20 cellular contexts compared by ENCODE assay signal in the genomic region with DNA sequence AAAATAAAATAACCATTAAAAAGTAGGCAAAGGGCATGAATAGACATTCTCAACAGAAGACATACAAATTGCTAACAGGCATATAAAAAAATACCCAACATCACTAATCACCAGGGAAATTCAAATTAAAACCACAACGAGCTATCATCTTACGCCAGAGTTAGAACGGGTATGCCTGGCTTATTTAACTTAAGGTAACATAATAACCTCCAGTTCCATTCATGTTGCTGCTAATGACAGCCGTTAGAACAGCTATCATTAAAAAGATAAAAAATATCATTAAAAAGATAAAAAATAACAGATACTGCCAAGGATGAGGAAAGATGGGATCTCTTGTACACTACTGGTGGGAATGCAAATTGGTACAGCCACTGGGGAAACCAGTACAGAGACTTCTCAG.
"Had no signal": no experiment of that assay in that cellular context is flagged by ENCODE, and none has a peak within 500 bp of the region (broad histone marks: within the 10 kb centered on the region; RNA-seq: fewer than 3 reads in every experiment).

No MANE protein-coding gene starts in this region.

- DNase-seq: effector memory CD8-positive, alpha-beta T cell; esophagus squamous epithelium; foreskin fibroblast; glutamatergic neuron; kidney; left cardiac atrium; mesendoderm; naive B cell; psoas muscle; retina; stimulated activated CD4-positive, alpha-beta T cell treated with anti-CD3 and anti-CD28 coated beads, Interleukin-2, amount 100 ng/mL, for 24 hours; stimulated activated CD4-positive, alpha-beta T cell treated with anti-CD3 and anti-CD28 coated beads, Interleukin-4, amount 100 ng/mL, for 4 hours; stimulated activated naive CD4-positive, alpha-beta T cell; stomach; substantia nigra; transverse colon had no signal

- H3K27ac ChIP-seq: esophagus squamous epithelium, gastroesophageal sphincter, psoas muscle, right lobe of liver, stomach, thoracic aorta, transverse colon had no signal

- H3K36me3 ChIP-seq: esophagus squamous epithelium, gastroesophageal sphincter, right lobe of liver, stomach, thoracic aorta, transverse colon had no signal

- H3K27ac Mint-ChIP-seq: effector memory CD8-positive, alpha-beta T cell had no signal

- ATAC-seq: effector memory CD8-positive, alpha-beta T cell; gastroesophageal sphincter; left cardiac atrium; psoas muscle; right lobe of liver had no signal

- H3K9me3 ChIP-seq: esophagus squamous epithelium, gastroesophageal sphincter, psoas muscle, right lobe of liver, stomach, thoracic aorta, transverse colon had no signal

- H3K4me3 Mint-ChIP-seq: effector memory CD8-positive, alpha-beta T cell; nephron had no signal

- H3K9me3 Mint-ChIP-seq: effector memory CD8-positive, alpha-beta T cell; naive B cell; nephron had no signal

- H3K27me3 ChIP-seq: esophagus squamous epithelium, gastroesophageal sphincter, right lobe of liver, stomach, transverse colon had no signal

- H3K4me3 ChIP-seq: esophagus squamous epithelium, gastroesophageal sphincter, psoas muscle, right lobe of liver, stomach, thoracic aorta, transverse colon had no signal

- H3K27me3 Mint-ChIP-seq: effector memory CD8-positive, alpha-beta T cell had no signal

- H3K4me1 ChIP-seq: psoas muscle, right lobe of liver had no signal
